Comparison of ENCODE assay signal across 13 cellular contexts in genomic region chr7:116984511-116984910, GRCh38. TPM values are rescaled to one million over a fixed set of nuclear protein-coding genes. Genes with fewer than 3 reads are reported as not detected.
DNase-seq lines count a peak whose midpoint lies in the region; ATAC-seq, FAIRE-seq and TF ChIP-seq lines count a peak whose summit lies in the region.
"Had no signal": no experiment of that assay in that cellular context is flagged by ENCODE, and none has a peak within 500 bp of the region (broad histone marks: within the 10 kb centered on the region; RNA-seq: fewer than 3 reads in every experiment).

No MANE protein-coding gene starts in this region.

- no peak for FAIRE-seq in K562 (lab: Jason Lieb, UNC)

- intact Hi-C loops in K562 (cut with micrococcal nuclease) = no loop called here
- intact Hi-C loops in psoas muscle (cut with DNase I) = loop anchor here (5.0 to 10.0 kb wide), 2 partner anchors 50 to 52 kb away; no protein-coding TSS in a partner anchor
- intact Hi-C loops in activated CD8-positive, alpha-beta T cell treated with anti-CD3 and anti-CD28 coated beads for 36 hours (cut with micrococcal nuclease) = no loop called here

- H3K36me3 Mint-ChIP-seq in activated CD8-positive, alpha-beta T cell treated with anti-CD3 and anti-CD28 coated beads for 36 hours (ENCODE audit: low read depth) = no peaks in the 10 kb centered on the region
- H3K36me3 Mint-ChIP-seq in mesothelial cell of epicardium = no peaks in the 10 kb centered on the region

- H2AFZ ChIP-seq in K562 (ENCODE audit: low read depth, low read length) = no peak overlapping the region

- no peak for TF ChIP-seq CTCF in K562 (IDR thresholded peaks at IDR 0.05 in 2 of 3, conservative IDR thresholded peaks at IDR 0.05 in 1 of 3; ENCODE audit: insufficient read depth in 2 of 3, low read depth in 1 of 3, low read length in 3 of 3)
- no peak for TF ChIP-seq CTCF in psoas muscle (IDR thresholded peaks at IDR 0.05)
- TF ChIP-seq CTCF in activated CD8-positive, alpha-beta T cell treated with anti-CD3 and anti-CD28 coated beads for 36 hours (IDR thresholded peaks at IDR 0.05) = no peak
- TF ChIP-seq CTCF in mesothelial cell of epicardium (IDR thresholded peaks at IDR 0.05; ENCODE audit: unreplicated experiment) = no peak

- no peak for TF ChIP-seq EP300 in K562 (IDR thresholded peaks at IDR 0.05; ENCODE audit: low read length)

- CTCF ChIA-PET in K562 (lab: Yijun Ruan, JAX; ENCODE audit: low intra/inter-chr PET ratio) = interaction anchor here (0.6 to 7.9 kb wide), 7 partner anchors 12 to 143 kb away, joined by 3 to 143 read pairs (median 3); no protein-coding TSS in a partner anchor
- CTCF ChIA-PET in activated CD8-positive, alpha-beta T cell treated with anti-CD3 and anti-CD28 coated beads for 36 hours (lab: Charles Lee) = interaction anchor here (0.7 to 10.3 kb wide), 24 partner anchors 9 to 213 kb away, joined by 3 to 307 read pairs (median 5); partner anchors contain the start of gene ST7

- in situ Hi-C loops in K562 (cut with MboI) = no loop called here

- H3K9me1 ChIP-seq in K562 (ENCODE audit: control insufficient read depth, insufficient read depth, low read length) = no peaks in the 10 kb centered on the region

- H3K27ac ChIP-seq in K562 (ENCODE audit: extremely low read depth, low read depth, low read length) (no peak overlapping the region), psoas muscle (no peak overlapping the region)
- H3K27ac ChIP-seq: KMS-11 had no signal

- H3K9me3 ChIP-seq in K562 (replicated peaks; ENCODE audit: control insufficient read depth, insufficient read depth, low read depth, low read length) (no peaks in the 10 kb centered on the region), psoas muscle (no peaks in the 10 kb centered on the region)
- H3K9me3 ChIP-seq: Caco-2, MG63 had no signal

- POLR2A ChIA-PET in K562 (lab: Yijun Ruan, JAX) = interaction anchor here (1.0 to 1.5 kb wide), 5 partner anchors 12 to 30 kb away, joined by 3 to 10 read pairs (median 5); no protein-coding TSS in a partner anchor
- POLR2A ChIA-PET in activated CD8-positive, alpha-beta T cell treated with anti-CD3 and anti-CD28 coated beads for 36 hours (lab: Charles Lee) = no interaction called here

- H3K9me3 Mint-ChIP-seq in activated CD8-positive, alpha-beta T cell treated with anti-CD3 and anti-CD28 coated beads for 36 hours = no peaks in the 10 kb centered on the region
- no peaks in the 10 kb centered on the region for H3K9me3 Mint-ChIP-seq in mesothelial cell of epicardium
- H3K9me3 Mint-ChIP-seq: HFFc6 had no signal

- no peak overlapping the region for H3K27ac Mint-ChIP-seq in activated CD8-positive, alpha-beta T cell treated with anti-CD3 and anti-CD28 coated beads for 36 hours
- H3K27ac Mint-ChIP-seq in mesothelial cell of epicardium = no peak overlapping the region
- H3K27ac Mint-ChIP-seq: HFFc6 had no signal

- ATAC-seq in GM18867 (IDR thresholded peaks at IDR 0.05; ENCODE audit: unreplicated experiment) = peak; percentile 13
- peak; percentile 8 for ATAC-seq in GM21447 (IDR thresholded peaks at IDR 0.05; ENCODE audit: unreplicated experiment)
- peak; percentile 10 for ATAC-seq in HG02981 (IDR thresholded peaks at IDR 0.05; ENCODE audit: unreplicated experiment)
- ATAC-seq in K562 = peak; percentile 12
- no peak for ATAC-seq in psoas muscle
- no peak for ATAC-seq in activated CD8-positive, alpha-beta T cell treated with anti-CD3 and anti-CD28 coated beads for 36 hours

- H3K79me2 ChIP-seq in K562 (ENCODE audit: control insufficient read depth, insufficient read depth, low read length) = no peaks in the 10 kb centered on the region

- no peak overlapping the region for H3K9ac ChIP-seq in K562 (ENCODE audit: insufficient read depth in 1 of 2, low read depth in 2 of 2, low read length in 2 of 2)
- H3K9ac ChIP-seq: KMS-11 had no signal

- H3K4me3 ChIP-seq in K562 = no peak overlapping the region
- H3K4me3 ChIP-seq in psoas muscle = no peak overlapping the region
- H3K4me3 ChIP-seq: MG63 had no signal

- H3K4me2 ChIP-seq in K562 (ENCODE audit: insufficient read depth, low read length) = no peak overlapping the region
- H3K4me2 ChIP-seq: KMS-11 had no signal

- H3K4me3 Mint-ChIP-seq in activated CD8-positive, alpha-beta T cell treated with anti-CD3 and anti-CD28 coated beads for 36 hours = no peak overlapping the region
- no peak overlapping the region for H3K4me3 Mint-ChIP-seq in mesothelial cell of epicardium
- H3K4me3 Mint-ChIP-seq: HFFc6 had no signal

- TF ChIP-seq POLR2A in K562 (conservative IDR thresholded peaks at IDR 0.05) = no peak

- H3K27me3 ChIP-seq in K562 (ENCODE audit: control insufficient read depth in 2 of 2, insufficient read depth in 2 of 2, low read length in 2 of 2) (no peaks in the 10 kb centered on the region), psoas muscle (ENCODE audit: insufficient read depth in 3 of 3, low read length in 2 of 3) (no peaks in the 10 kb centered on the region)
- H3K27me3 ChIP-seq: MG63 had no signal

- 50% methylated on average over 2 of the region's 2 CpGs for WGBS in K562 (ENCODE audit: insufficient coverage, low coverage, missing lambda C conversion rate)
- WGBS in psoas muscle, 3 donors = 78% methylated on average over 2 of the region's 2 CpGs

- no TSS peak for BruUV-seq in K562 (replicated peaks; lab: Mats Ljungman, UMichigan)

- no peaks in the 10 kb centered on the region for H3K27me3 Mint-ChIP-seq in activated CD8-positive, alpha-beta T cell treated with anti-CD3 and anti-CD28 coated beads for 36 hours
- H3K27me3 Mint-ChIP-seq in mesothelial cell of epicardium (ENCODE audit: low read depth) = no peaks in the 10 kb centered on the region

- TF ChIP-seq RAD21 in K562 (CRISPR knock-in tag; conservative IDR thresholded peaks at IDR 0.05 in 1 of 2, IDR thresholded peaks at IDR 0.05 in 1 of 2) = no peak

- H3K4me1 Mint-ChIP-seq in activated CD8-positive, alpha-beta T cell treated with anti-CD3 and anti-CD28 coated beads for 36 hours (ENCODE audit: low read depth) = peaks cover 7% of the 10 kb centered on the region
- H3K4me1 Mint-ChIP-seq in mesothelial cell of epicardium = peaks cover 10% of the 10 kb centered on the region

- no peaks in the 10 kb centered on the region for H4K20me1 ChIP-seq in K562 (replicated peaks; ENCODE audit: control insufficient read depth, insufficient read depth, low read length)

- DNase-seq in K562 (ENCODE audit: extremely low read depth in 1 of 4, low spot score in 3 of 4) (no peak), psoas muscle (no peak), glomerular visceral epithelial cell (ENCODE audit: extremely low spot score) (no peak), mesothelial cell of epicardium (ENCODE audit: low spot score in 2 of 2, unreplicated experiment in 2 of 2) (no peak)
- DNase-seq in activated CD8-positive, alpha-beta T cell treated with anti-CD3 and anti-CD28 coated beads for 36 hours = no peak
- DNase-seq: GOT3, MG63 had no signal

- no peaks in the 10 kb centered on the region for H3K36me3 ChIP-seq in K562 (ENCODE audit: control insufficient read depth, insufficient read depth, low read length)
- H3K36me3 ChIP-seq in psoas muscle (ENCODE audit: insufficient read depth in 1 of 2, low read depth in 1 of 2) = no peaks in the 10 kb centered on the region
- H3K36me3 ChIP-seq: MG63 had no signal

- H3K4me1 ChIP-seq in K562 (replicated peaks in 1 of 2; ENCODE audit: control insufficient read depth in 2 of 2, insufficient read depth in 2 of 2, low read length in 2 of 2) (no peaks in the 10 kb centered on the region; a peak in 1 of 5 replicates), psoas muscle (peaks cover 10% of the 10 kb centered on the region)

TF ChIP-seq in K562, 482 proteins besides CTCF, POLR2A, EP300 and RAD21:
- TF ChIP-seq VEZF1 (CRISPR knock-in tag; IDR thresholded peaks at IDR 0.05) = no peak
- TF ChIP-seq ZKSCAN1 (IDR thresholded peaks at IDR 0.05; ENCODE audit: low read depth, low read length) = no peak
- TF ChIP-seq SIX5 (IDR thresholded peaks at IDR 0.05; ENCODE audit: borderline replicate concordance in 1 of 2, insufficient read depth in 1 of 2, low read depth in 1 of 2, low read length in 2 of 2) = 0 out of 4 replicates have a peak, but pooled peaks of 1 of the 2 experiments have one; percentile 11

RNA-seq across cellular contexts. Expression of gene ST7, which starts 31.2 kb away (rescaled TPM):
- 99.4 and 111 TPM in 2 replicates for total RNA-seq in K562 (2011; cell fraction: chromatin; rRNA removed; ENCODE audit: low replicate concordance)
- total RNA-seq in K562 (2011; cell fraction: nucleolus; rRNA removed) = 89.4 and 90.1 TPM in 2 replicates
- total RNA-seq in K562 (2011; cell fraction: nucleoplasm; rRNA removed) = 107 and 111 TPM in 2 replicates
- total RNA-seq in K562 (2014; rRNA removed) = 45.5 and 46.1 TPM in 2 replicates
- total RNA-seq in K562 (2014; rRNA removed; fragmentation: Illumina TruSeq; extraction: Trizol) = 23.9 and 24.9 TPM in 2 replicates
- total RNA-seq in K562 (2015; rRNA removed; fragmentation: Illumina TruSeq; extraction: Trizol) = 36.9 and 37.2 TPM in 2 replicates
- 31.1 and 34.1 TPM in 2 replicates for total RNA-seq in K562 (2021)
- 32.7 and 52.8 TPM in 2 replicates for polyA plus RNA-seq in K562 (2011; rRNA removed)
- polyA plus RNA-seq in K562 (2011; cell fraction: cytosol; rRNA removed) = 26.2 and 27.3 TPM in 2 replicates
- polyA plus RNA-seq in K562 (2011; cell fraction: nucleus; rRNA removed) = 40.7 and 45.7 TPM in 2 replicates
- 42.1 and 46.6 TPM in 2 replicates for polyA plus RNA-seq in K562 (2012)
- polyA plus RNA-seq in K562 (2014; fragmentation: Illumina TruSeq; extraction: Trizol) = 41.7 and 56.3 TPM in 2 replicates
- polyA plus RNA-seq in K562 (2014; fragmentation: Nextera tagmentation; extraction: Ambion mirVana) = 10 to 100 TPM; 30.9 to 47.6 TPM
- 28.4 and 42.3 TPM in 2 replicates for polyA plus RNA-seq in K562 (2014; rRNA removed)
- polyA minus RNA-seq in K562 (2011; rRNA and poly(A)+ RNA removed) = 59.1 and 77.6 TPM in 2 replicates
- 21.3 and 32.6 TPM in 2 replicates for polyA minus RNA-seq in K562 (2011; cell fraction: cytosol; rRNA and poly(A)+ RNA removed)
- 66.8 and 85.0 TPM in 2 replicates for polyA minus RNA-seq in K562 (2011; cell fraction: nucleus; rRNA and poly(A)+ RNA removed)
- total RNA-seq in psoas muscle = 10 to 100 TPM in 2 of 4 donors, 1 to 10 TPM in 2; 6.3 to 12.5 (median 8.8) TPM
- polyA plus RNA-seq in psoas muscle = 10 to 100 TPM in 1 of 3 donors, 1 to 10 TPM in 2; 6.0 to 12.3 (median 6.7) TPM
- total RNA-seq in activated CD8-positive, alpha-beta T cell treated with anti-CD3 and anti-CD28 coated beads for 36 hours = 1 to 10 TPM; 5.9 to 9.2 TPM
- total RNA-seq in mesothelial cell of epicardium = 40.5 to 44.1 TPM (median 43.8 TPM) in 3 replicates

Comparison
In these comparisons a context has a peak if more than half of its experiments do, and no peak if none do; other contexts are left out.
1. ATAC-seq: peak in GM18867 (single experiment), GM21447 (single experiment), HG02981 (single experiment) and K562 (single experiment); none in psoas muscle (0 of 4) and activated CD8-positive, alpha-beta T cell treated with anti-CD3 and anti-CD28 coated beads for 36 hours (single experiment).
2. intact Hi-C loops: an anchor here in psoas muscle (5.0 to 10.0 kb wide); none called in K562 and activated CD8-positive, alpha-beta T cell treated with anti-CD3 and anti-CD28 coated beads for 36 hours.